8 cellular contexts compared by ENCODE assay signal in the genomic region with DNA sequence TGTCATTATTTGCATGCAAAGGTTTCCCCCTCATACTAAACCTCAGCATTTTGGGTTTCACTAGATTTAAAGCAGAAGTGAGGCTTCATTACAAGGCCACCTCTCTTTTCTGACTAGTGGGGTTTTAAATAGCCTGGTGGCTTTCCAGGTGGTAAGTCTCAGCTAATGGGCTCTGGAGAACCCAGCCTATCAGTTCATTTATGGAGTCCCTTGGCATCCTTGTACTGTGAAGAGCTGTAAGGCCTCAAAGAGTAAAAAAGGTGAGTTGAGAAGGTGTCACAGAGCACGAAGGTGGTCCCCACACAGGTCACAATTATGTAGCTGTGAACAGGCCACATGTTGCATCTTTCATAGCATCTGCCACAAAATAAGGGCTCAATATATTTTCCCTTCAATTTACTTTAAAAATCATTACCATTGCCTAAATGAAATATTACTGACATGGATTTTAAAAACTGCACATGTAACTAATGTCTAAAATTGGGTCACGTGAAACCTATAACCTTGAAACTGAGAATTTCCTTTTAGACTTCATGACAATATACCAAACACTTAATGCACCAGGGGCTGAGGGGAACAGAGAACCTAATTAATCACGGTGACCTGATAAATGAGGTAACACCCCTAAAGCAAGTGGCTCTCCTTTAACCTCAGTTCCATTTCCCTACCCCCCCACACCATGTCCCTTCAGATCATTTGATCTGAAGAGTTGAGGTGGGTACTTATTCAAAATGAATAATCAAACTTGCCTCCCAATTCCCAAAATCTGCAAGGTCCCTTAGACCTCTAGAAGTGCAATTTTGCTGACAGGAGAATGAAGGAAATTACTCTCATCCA. TPM values are rescaled to one million over a fixed set of nuclear protein-coding genes. Genes with fewer than 3 reads are reported as not detected.
A peak's percentile ranks its signal among the peaks of the same experiment; 100 is the strongest.
DNase-seq lines count a peak whose midpoint lies in the region; ATAC-seq, FAIRE-seq and TF ChIP-seq lines count a peak whose summit lies in the region.

No MANE protein-coding gene starts in this region.

- ATAC-seq in HG02571 (IDR thresholded peaks at IDR 0.05; ENCODE audit: unreplicated experiment) = peak; percentile 48
- ATAC-seq in stimulated activated naive CD8-positive, alpha-beta T cell treated with anti-CD3 and anti-CD28 coated beads, Interleukin-15, amount 100 ng/mL, for 72 hours = no peak

- DNase-seq in T-helper 2 cell treated with Interferon-gamma antibody and Interleukin-4, amounts not matched to agents 5 μg/mL and 100 μg/mL, for 36 hours (ENCODE audit: low spot score) = no peak
- no peak for DNase-seq in T-helper 2 cell
- DNase-seq in fibroblast of mammary gland (ENCODE audit: low read depth) = no peak
- DNase-seq in stimulated activated naive CD8-positive, alpha-beta T cell treated with anti-CD3 and anti-CD28 coated beads, Interleukin-15, amount 100 ng/mL, for 72 hours = no peak
- no peak for DNase-seq in A172 (ENCODE audit: low spot score)
- no peak for DNase-seq in small intestine

- peaks cover 43% of the 10 kb centered on the region for H3K79me2 ChIP-seq in OCI-LY3 (ENCODE audit: low read length)

- H3K27me3 ChIP-seq in OCI-LY3 (ENCODE audit: low read depth, low read length) = no peaks in the 10 kb centered on the region
- no peaks in the 10 kb centered on the region for H3K27me3 ChIP-seq in small intestine (ENCODE audit: control insufficient read depth in 2 of 2, insufficient read depth in 2 of 2, low read length in 2 of 2)

- peak overlapping the region; percentile 82 for H3K27ac ChIP-seq in OCI-LY3 (ENCODE audit: low read length)
- H3K27ac ChIP-seq in small intestine (ENCODE audit: low read depth in 1 of 2, low read length in 1 of 2) = no peak overlapping the region

- H3K4me1 ChIP-seq in OCI-LY3 (ENCODE audit: low read length) (peaks cover 43% of the 10 kb centered on the region), small intestine (ENCODE audit: control insufficient read depth in 2 of 2, insufficient read depth in 1 of 2, low read depth in 1 of 2, low read length in 1 of 2) (peaks cover 3 to 11% of the 10 kb centered on the region in 2 donors)

- FAIRE-seq in small intestine (lab: Jason Lieb, UNC) = no peak

- H3K27me3 Mint-ChIP-seq in T-helper 2 cell treated with Interferon-gamma antibody and Interleukin-4, amounts not matched to agents 5 μg/mL and 100 μg/mL, for 36 hours (ENCODE audit: low read depth) = no peaks in the 10 kb centered on the region
- H3K27me3 Mint-ChIP-seq in stimulated activated naive CD8-positive, alpha-beta T cell treated with anti-CD3 and anti-CD28 coated beads, Interleukin-15, amount 100 ng/mL, for 72 hours = no peaks in the 10 kb centered on the region

- H2AFZ ChIP-seq in OCI-LY3 (ENCODE audit: low read depth, low read length) = no peak overlapping the region

- TF ChIP-seq CTCF in OCI-LY3 (IDR thresholded peaks at IDR 0.05; ENCODE audit: low read depth, low read length) (no peak), fibroblast of mammary gland (conservative IDR thresholded peaks at IDR 0.05; ENCODE audit: control insufficient read depth, insufficient read depth, low read depth, low read length) (no peak)

- 30 to 46% (median 33%) methylated on average over 3 of the region's 3 CpGs for WGBS in small intestine, 3 donors

- peaks cover 44% of the 10 kb centered on the region for H3K4me1 Mint-ChIP-seq in T-helper 2 cell treated with Interferon-gamma antibody and Interleukin-4, amounts not matched to agents 5 μg/mL and 100 μg/mL, for 36 hours (ENCODE audit: low read depth)
- H3K4me1 Mint-ChIP-seq in stimulated activated naive CD8-positive, alpha-beta T cell treated with anti-CD3 and anti-CD28 coated beads, Interleukin-15, amount 100 ng/mL, for 72 hours = peaks cover 62% of the 10 kb centered on the region

- H3K9me3 Mint-ChIP-seq in T-helper 2 cell treated with Interferon-gamma antibody and Interleukin-4, amounts not matched to agents 5 μg/mL and 100 μg/mL, for 36 hours = no peaks in the 10 kb centered on the region
- no peaks in the 10 kb centered on the region for H3K9me3 Mint-ChIP-seq in stimulated activated naive CD8-positive, alpha-beta T cell treated with anti-CD3 and anti-CD28 coated beads, Interleukin-15, amount 100 ng/mL, for 72 hours

- H3K27ac Mint-ChIP-seq in T-helper 2 cell treated with Interferon-gamma antibody and Interleukin-4, amounts not matched to agents 5 μg/mL and 100 μg/mL, for 36 hours = peak overlapping the region; percentile 86
- peak overlapping the region; percentile 84 to 91 for H3K27ac Mint-ChIP-seq in stimulated activated naive CD8-positive, alpha-beta T cell treated with anti-CD3 and anti-CD28 coated beads, Interleukin-15, amount 100 ng/mL, for 72 hours

- peak overlapping the region; percentile 80 for H3K4me3 ChIP-seq in OCI-LY3 (ENCODE audit: low read length)
- peak overlapping the region; percentile 82 for H3K4me3 ChIP-seq in fibroblast of mammary gland (ENCODE audit: control insufficient read depth, low read depth, low read length)
- peak overlapping the region in 1 of 2 donors; percentile 75 for H3K4me3 ChIP-seq in small intestine (ENCODE audit: low read depth in 1 of 2, low read length in 2 of 2)

- H4K20me1 ChIP-seq in OCI-LY3 (ENCODE audit: insufficient read depth, low read length) = peaks cover 44% of the 10 kb centered on the region

- peak overlapping the region; percentile 91 for H3K9ac ChIP-seq in OCI-LY3 (ENCODE audit: low read length)

- peak overlapping the region; percentile 88 for H3K4me2 ChIP-seq in OCI-LY3 (ENCODE audit: low read length)

- H3K36me3 ChIP-seq in OCI-LY3 (replicated peaks; ENCODE audit: low read depth, low read length) (peaks cover 30% of the 10 kb centered on the region), small intestine (ENCODE audit: control insufficient read depth in 2 of 2, insufficient read depth in 2 of 2, low read length in 2 of 2) (no peaks in the 10 kb centered on the region)

- H3K9me3 ChIP-seq in OCI-LY3 (ENCODE audit: insufficient read depth, low read length) = no peaks in the 10 kb centered on the region
- H3K9me3 ChIP-seq in small intestine (ENCODE audit: control insufficient read depth, low read depth) = no peaks in the 10 kb centered on the region

- peaks cover 22% of the 10 kb centered on the region for H3K36me3 Mint-ChIP-seq in T-helper 2 cell treated with Interferon-gamma antibody and Interleukin-4, amounts not matched to agents 5 μg/mL and 100 μg/mL, for 36 hours (ENCODE audit: low read depth)

- H3K4me3 Mint-ChIP-seq in T-helper 2 cell treated with Interferon-gamma antibody and Interleukin-4, amounts not matched to agents 5 μg/mL and 100 μg/mL, for 36 hours = peak overlapping the region; percentile 88
- H3K4me3 Mint-ChIP-seq in stimulated activated naive CD8-positive, alpha-beta T cell treated with anti-CD3 and anti-CD28 coated beads, Interleukin-15, amount 100 ng/mL, for 72 hours = peak overlapping the region; percentile 86 to 87

RNA-seq across cellular contexts. Expression of gene NGLY1, which starts 1.3 kb away (rescaled TPM):
- total RNA-seq in A172 (2014; rRNA removed; shearing (Covaris generic)) = 34.5 and 41.6 TPM in 2 replicates
- 10 to 100 TPM; 22.0 to 40.5 (median 34.9) TPM for polyA plus RNA-seq in small intestine

RNA-seq across cellular contexts. Expression of gene OXSM, which starts 7.9 kb away (rescaled TPM):
- 24.5 and 24.7 TPM in 2 replicates for total RNA-seq in A172 (2014; rRNA removed; shearing (Covaris generic))
- 10 to 100 TPM; 14.7 to 25.1 (median 19.7) TPM for polyA plus RNA-seq in small intestine
